Comparison of ENCODE assay signal across 13 cellular contexts in the genomic region with DNA sequence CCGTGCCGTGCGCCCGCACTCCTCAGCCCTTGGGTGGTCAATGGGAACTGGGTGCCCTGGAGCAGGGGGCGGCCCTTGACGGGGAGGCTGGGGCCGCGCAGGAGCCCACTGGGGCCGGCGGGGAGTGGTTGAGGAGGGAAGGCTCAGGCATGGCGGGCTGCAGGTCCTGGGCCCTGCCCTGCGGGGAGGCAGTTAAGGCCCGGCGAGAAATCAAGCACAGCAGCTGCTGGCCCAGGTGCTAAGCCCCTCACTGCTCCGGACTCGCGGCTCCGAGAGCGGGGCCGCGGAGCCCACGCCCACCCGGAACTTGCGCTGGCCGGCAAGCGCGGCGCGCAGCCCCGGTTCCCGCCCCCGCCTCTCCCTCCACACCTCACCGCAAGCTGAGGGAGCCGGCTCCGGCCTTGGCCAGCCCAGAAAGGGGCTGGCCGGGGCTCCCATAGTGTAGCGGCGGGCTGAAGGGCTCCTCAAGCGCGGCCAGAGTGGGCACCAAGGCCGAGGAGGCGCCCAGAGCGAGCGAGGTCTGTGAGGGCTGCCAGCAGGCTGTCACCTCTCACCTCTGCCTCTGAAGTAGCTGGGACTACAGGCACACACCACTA. TPM values are rescaled to one million over a fixed set of nuclear protein-coding genes. Genes with fewer than 3 reads are reported as not detected.
DNase-seq lines count a peak whose midpoint lies in the region; ATAC-seq and TF ChIP-seq lines count a peak whose summit lies in the region.
"Had no signal": no experiment of that assay in that cellular context is flagged by ENCODE, and none has a peak within 500 bp of the region (broad histone marks: within the 10 kb centered on the region; RNA-seq: fewer than 3 reads in every experiment).

No MANE protein-coding gene starts in this region.

- POLR2A ChIA-PET in IMR-90 (lab: Charles Lee; ENCODE audit: unreplicated experiment) = no interaction called here
- POLR2A ChIA-PET in naive thymus-derived CD8-positive, alpha-beta T cell (lab: Charles Lee) = interaction anchor here (0.6 to 3.4 kb wide), 11 partner anchors 33 to 248 kb away, joined by 3 to 26 read pairs (median 4); a partner anchor contains a TSS

- H3K36me3 ChIP-seq in ACC112 (ENCODE audit: insufficient read depth, low read length) = no peaks in the 10 kb centered on the region
- no peaks in the 10 kb centered on the region for H3K36me3 ChIP-seq in IMR-90 (ENCODE audit: control insufficient read depth, insufficient read depth, low read length)

- no peaks in the 10 kb centered on the region for H3K9me3 Mint-ChIP-seq in naive thymus-derived CD8-positive, alpha-beta T cell
- H3K9me3 Mint-ChIP-seq: neural crest cell had no signal

- no peak overlapping the region for H4K5ac ChIP-seq in IMR-90 (ENCODE audit: low read depth, low read length)

- peak overlapping the region; percentile 47 for H3K4me3 ChIP-seq in ACC112 (ENCODE audit: low read depth, low read length)
- peak overlapping the region; percentile 26; the same call in 1 of the 2 replicates for H3K4me3 ChIP-seq in IMR-90 (ENCODE audit: insufficient read depth, low read depth, low read length)
- peak overlapping the region; percentile 63 for H3K4me3 ChIP-seq in coronary artery

- CTCF ChIA-PET in IMR-90 (lab: Yijun Ruan, JAX) = interaction anchor here (1.1 to 2.0 kb wide), 2 partner anchors 15 to 98 kb away, joined by 8 to 9 read pairs; no protein-coding TSS in a partner anchor

- H3K18ac ChIP-seq in IMR-90 (ENCODE audit: low read depth, low read length) = no peak overlapping the region

- H2AK9ac ChIP-seq in IMR-90 (replicated peaks; ENCODE audit: low read depth, low read length, poor library complexity) = no peak overlapping the region

- H3K9ac ChIP-seq in IMR-90 (ENCODE audit: low read depth, low read length) = no peak overlapping the region; the same call in 1 of the 2 replicates

- TF ChIP-seq CTCF in IMR-90 (conservative IDR thresholded peaks at IDR 0.05; ENCODE audit: low read depth, low read length) (no peak), coronary artery (IDR thresholded peaks at IDR 0.05) (no peak)

- H3K4me2 ChIP-seq in IMR-90 (ENCODE audit: low read depth, low read length) = peak overlapping the region; percentile 72

- H3K4me1 Mint-ChIP-seq in naive thymus-derived CD8-positive, alpha-beta T cell = peaks cover 18 to 28% (median 23%) of the 10 kb centered on the region in 4 donors
- H3K4me1 Mint-ChIP-seq: neural crest cell had no signal

- H4K91ac ChIP-seq in IMR-90 (ENCODE audit: insufficient read depth, low read depth, low read length) = no peak overlapping the region

- peak overlapping the region; percentile 60 for H2AFZ ChIP-seq in ACC112 (ENCODE audit: low read length, unreplicated experiment)
- H2AFZ ChIP-seq in IMR-90 (replicated peaks; ENCODE audit: low read length, poor library complexity) = peak overlapping the region; percentile 75

- DNase-seq in IMR-90 (no peak), coronary artery (ENCODE audit: low spot score) (no peak), NCI-H82 treated with DMSO at 0.1 percent for 48 hours (lab: John Stamatoyannopoulos, UW; ENCODE audit: unreplicated experiment) (no peak), amniotic stem cell (lab: John Stamatoyannopoulos, UW) (no peak), NCI-H1105 (lab: John Stamatoyannopoulos, UW) (no peak)
- peak in 1 of 10 donors; percentile 30 for DNase-seq in naive thymus-derived CD8-positive, alpha-beta T cell

- no peak overlapping the region for H3K4ac ChIP-seq in IMR-90 (ENCODE audit: low read depth, low read length)

- H2BK15ac ChIP-seq in IMR-90 (ENCODE audit: low read depth, low read length) = no peak overlapping the region

- H3K56ac ChIP-seq in IMR-90 (ENCODE audit: extremely low read depth, insufficient read depth, low read length) = no peak overlapping the region

- intact Hi-C loops in IMR-90 (cut with micrococcal nuclease) = no loop called here

- no peak overlapping the region for H3K14ac ChIP-seq in IMR-90 (replicated peaks; ENCODE audit: low read depth, low read length)

- H4K20me1 ChIP-seq in IMR-90 (ENCODE audit: insufficient read depth, low read length) = no peaks in the 10 kb centered on the region

- peaks cover 0 to 6% (median 0%) of the 10 kb centered on the region in 5 donors for H3K27me3 Mint-ChIP-seq in naive thymus-derived CD8-positive, alpha-beta T cell

- no peak overlapping the region for H3K23ac ChIP-seq in IMR-90 (ENCODE audit: low read depth, low read length)

- H3K27ac ChIP-seq in ACC112 (ENCODE audit: low read depth, low read length) (no peak overlapping the region), IMR-90 (ENCODE audit: insufficient read depth, low read length) (no peak overlapping the region), coronary artery (peak overlapping the region; percentile 5 to 86)

- no peaks in the 10 kb centered on the region for H3K79me2 ChIP-seq in ACC112 (ENCODE audit: control insufficient read depth, insufficient read depth, low read length, unreplicated experiment)

- no peak overlapping the region for H2BK5ac ChIP-seq in IMR-90 (ENCODE audit: low read depth, low read length, poor library complexity, severe bottlenecking)

- no peak for TF ChIP-seq POLR2A in IMR-90 (IDR thresholded peaks at IDR 0.05; ENCODE audit: low read depth, low read length)

- dilution Hi-C loops in IMR-90 (cut with HindIII; ENCODE audit: low sequenced_read_pairs, unreplicated experiment) = no loop called here

- no peak for TF ChIP-seq RAD21 in IMR-90 (IDR thresholded peaks at IDR 0.05; ENCODE audit: low read length)

- no CpG with 5 or more reads among the region's 44 CpGs for WGBS in IMR-90 (ENCODE audit: extremely low coverage in 2 of 2, insufficient read length in 1 of 2), 2 experiments

- in situ Hi-C loops in IMR-90 (cut with MboI; ENCODE audit: low sequenced_read_pairs) = no loop called here

- H2BK120ac ChIP-seq in IMR-90 (ENCODE audit: low read depth, low read length) = no peak overlapping the region

- H3K27me3 ChIP-seq in ACC112 (ENCODE audit: insufficient read depth, low read length) = no peaks in the 10 kb centered on the region
- peaks cover 27% of the 10 kb centered on the region for H3K27me3 ChIP-seq in IMR-90 (ENCODE audit: control insufficient read depth, insufficient read depth, low read length)

- H2BK20ac ChIP-seq in IMR-90 (ENCODE audit: low read depth, low read length) = no peak overlapping the region

- H3K9me1 ChIP-seq in IMR-90 (ENCODE audit: insufficient read depth, low read length) = no peaks in the 10 kb centered on the region

- no peaks in the 10 kb centered on the region for H3K79me1 ChIP-seq in IMR-90 (ENCODE audit: low read depth in 1 of 2, low read length in 2 of 2)

- BruUV-seq in IMR-90 (replicated peaks; lab: Mats Ljungman, UMichigan) = no TSS peak

- H4K8ac ChIP-seq in IMR-90 (ENCODE audit: low read depth in 2 of 2, low read length in 2 of 2) = no peak overlapping the region; a peak in 1 of 4 replicates

- H3K36me3 Mint-ChIP-seq in naive thymus-derived CD8-positive, alpha-beta T cell = no peaks in the 10 kb centered on the region

- H3K4me1 ChIP-seq in ACC112 (ENCODE audit: control insufficient read depth, insufficient read depth, low read length, unreplicated experiment) = no peaks in the 10 kb centered on the region
- no peaks in the 10 kb centered on the region; the same call in 1 of the 2 replicates for H3K4me1 ChIP-seq in IMR-90 (ENCODE audit: control insufficient read depth, insufficient read depth, low read length)

- peaks cover 7% of the 10 kb centered on the region for H3K9me3 ChIP-seq in IMR-90 (ENCODE audit: control insufficient read depth, insufficient read depth, low read length)

- peak; percentile 75 for ATAC-seq in IMR-90 (ENCODE audit: low read depth)
- ATAC-seq in naive thymus-derived CD8-positive, alpha-beta T cell = peak; percentile 51 to 84
- no peak for ATAC-seq in GM21515 (IDR thresholded peaks at IDR 0.05; ENCODE audit: unreplicated experiment)
- ATAC-seq: SK-N-SH treated with all-trans-retinoic acid at 6 μM for 48 hours had no signal

- H3K4me3 Mint-ChIP-seq in naive thymus-derived CD8-positive, alpha-beta T cell = peak overlapping the region; percentile 68 to 89 (median 76)
- H3K4me3 Mint-ChIP-seq: neural crest cell had no signal

- no peak overlapping the region for H2AK5ac ChIP-seq in IMR-90 (ENCODE audit: low read depth, low read length)

- H3K27ac Mint-ChIP-seq in naive thymus-derived CD8-positive, alpha-beta T cell = peak overlapping the region in 6 of 10 donors; percentile 24 to 90 (median 66)
- H3K27ac Mint-ChIP-seq: IgD-negative memory B cell had no signal

TF ChIP-seq in IMR-90, 13 proteins besides CTCF, POLR2A, EP300 and RAD21:
- no peak for TF ChIP-seq RCOR1 (IDR thresholded peaks at IDR 0.05; ENCODE audit: insufficient replicate concordance, low read length)

RNA-seq across cellular contexts. Expression of a gene that starts 7.8 kb away (rescaled TPM):
- total RNA-seq in IMR-90 (2012; rRNA removed) = not detected in 2 replicates
- polyA plus RNA-seq in IMR-90 (2012; rRNA removed) = not detected in 2 replicates
- polyA plus RNA-seq in IMR-90 (2012; cell fraction: cytosol; rRNA removed) = not detected in 2 replicates
- polyA plus RNA-seq in IMR-90 (2012; cell fraction: nucleus; rRNA removed; ENCODE audit: low replicate concordance) = not detected in 2 replicates
- not detected for total RNA-seq in naive thymus-derived CD8-positive, alpha-beta T cell
- not detected for polyA plus RNA-seq in naive thymus-derived CD8-positive, alpha-beta T cell
- total RNA-seq: dermis microvascular lymphatic vessel endothelial cell, neural crest cell, subcutaneous adipose tissue had no signal

RNA-seq across cellular contexts. Expression of a gene that starts 53.2 kb away (rescaled TPM):
- total RNA-seq in IMR-90 (2012; rRNA removed) = 9.2 and 9.9 TPM in 2 replicates
- polyA plus RNA-seq in IMR-90 (2012; rRNA removed) = 14.0 and 15.7 TPM in 2 replicates
- 6.9 and 17.3 TPM in 2 replicates for polyA plus RNA-seq in IMR-90 (2012; cell fraction: cytosol; rRNA removed)
- polyA plus RNA-seq in IMR-90 (2012; cell fraction: nucleus; rRNA removed; ENCODE audit: low replicate concordance) = 14.8 and 26.5 TPM in 2 replicates
- 100 to 1,000 TPM; 122 to 130 TPM for total RNA-seq in naive thymus-derived CD8-positive, alpha-beta T cell
- polyA plus RNA-seq in naive thymus-derived CD8-positive, alpha-beta T cell = 10 to 100 TPM; 15.7 to 43.1 (median 27.5) TPM

Comparison
In these comparisons a context has a peak if more than half of its experiments do, and no peak if none do; other contexts are left out.
1. H3K27ac ChIP-seq: peak in coronary artery (2 of 2); none in ACC112 (single experiment) and IMR-90 (single experiment).
2. RNA of a gene that starts 53.2 kb away (total RNA-seq): 122 to 130 TPM in naive thymus-derived CD8-positive, alpha-beta T cell; 9.2 to 9.9 TPM in IMR-90; every median in the first group is over 10 times any median in the second.
3. Peak in every context shown above with its lines, with median percentiles within 50 percentile points of each other: H3K4me3 ChIP-seq.